ENCODE assay signal across 1 cellular context in genomic region chr4:38037627-38038026, GRCh38.
A peak's percentile ranks its signal among the peaks of the same experiment; 100 is the strongest.
TF ChIP-seq lines count a peak whose summit lies in the region.

No MANE protein-coding gene starts in this region.

TF ChIP-seq in HepG2, 621 proteins besides CTCF, POLR2A, EP300 and RAD21 (continued from another document and continues in another):
- TF ChIP-seq ZBTB33 (CRISPR knock-in tag; IDR thresholded peaks at IDR 0.05) = peak; percentile 86
- no peak for TF ChIP-seq ZNF7 (CRISPR knock-in tag; IDR thresholded peaks at IDR 0.05)
- TF ChIP-seq TEAD2 (CRISPR knock-in tag; IDR thresholded peaks at IDR 0.05) = no peak
- TF ChIP-seq ZNF251 (CRISPR knock-in tag; IDR thresholded peaks at IDR 0.05) = no peak
- no peak for TF ChIP-seq GPN1 (CRISPR knock-in tag; IDR thresholded peaks at IDR 0.05; ENCODE audit: borderline replicate concordance)
- no peak for TF ChIP-seq ZNF276 (CRISPR knock-in tag; IDR thresholded peaks at IDR 0.05; ENCODE audit: low read depth)
- TF ChIP-seq MTERF4 (CRISPR knock-in tag; IDR thresholded peaks at IDR 0.05) = no peak
- no peak for TF ChIP-seq NBN (conservative IDR thresholded peaks at IDR 0.05)
- TF ChIP-seq MAX (IDR thresholded peaks at IDR 0.05) = no peak
- no peak for TF ChIP-seq ZNF24 (IDR thresholded peaks at IDR 0.05)
- TF ChIP-seq TCF7 (IDR thresholded peaks at IDR 0.05; ENCODE audit: low read depth) = peak; percentile 61
- TF ChIP-seq ZNF576 (CRISPR knock-in tag; IDR thresholded peaks at IDR 0.05) = no peak
- no peak for TF ChIP-seq SP140L (CRISPR knock-in tag; IDR thresholded peaks at IDR 0.05; ENCODE audit: borderline replicate concordance)
- no peak for TF ChIP-seq MTA3 (CRISPR knock-in tag; IDR thresholded peaks at IDR 0.05)
- no peak for TF ChIP-seq HDAC2 (CRISPR knock-in tag; IDR thresholded peaks at IDR 0.05)
- TF ChIP-seq ZNF644 (CRISPR knock-in tag; IDR thresholded peaks at IDR 0.05; ENCODE audit: low read depth) = no peak
- no peak for TF ChIP-seq ATF6 (CRISPR knock-in tag; conservative IDR thresholded peaks at IDR 0.05)
- TF ChIP-seq IKZF1 (IDR thresholded peaks at IDR 0.05) = no peak
- TF ChIP-seq GFI1 (CRISPR knock-in tag; IDR thresholded peaks at IDR 0.05; ENCODE audit: borderline replicate concordance) = no peak
- no peak for TF ChIP-seq ARHGAP35 (CRISPR knock-in tag; IDR thresholded peaks at IDR 0.05; ENCODE audit: borderline replicate concordance)
- no peak for TF ChIP-seq AFF4 (CRISPR knock-in tag; IDR thresholded peaks at IDR 0.05)
- TF ChIP-seq DMTF1 (CRISPR knock-in tag; IDR thresholded peaks at IDR 0.05) = no peak
- TF ChIP-seq ZNF503 (CRISPR knock-in tag; IDR thresholded peaks at IDR 0.05) = no peak
- peak; percentile 52 for TF ChIP-seq ASH2L (IDR thresholded peaks at IDR 0.05; ENCODE audit: insufficient read length, low read depth, low read length)
- TF ChIP-seq ZSCAN12 (CRISPR knock-in tag; IDR thresholded peaks at IDR 0.05) = no peak
- TF ChIP-seq ZNF292 (CRISPR knock-in tag; IDR thresholded peaks at IDR 0.05; ENCODE audit: borderline replicate concordance, low read depth) = peak; percentile 50; the same call in 1 of the 2 replicates
- no peak for TF ChIP-seq TFE3 (CRISPR knock-in tag; IDR thresholded peaks at IDR 0.05)
- no peak for TF ChIP-seq JUN (CRISPR knock-in tag; IDR thresholded peaks at IDR 0.05)
- no peak for TF ChIP-seq SIX1 (CRISPR knock-in tag; IDR thresholded peaks at IDR 0.05; ENCODE audit: borderline replicate concordance)
- no peak for TF ChIP-seq ZNF609 (CRISPR knock-in tag; IDR thresholded peaks at IDR 0.05; ENCODE audit: borderline replicate concordance)
- no peak for TF ChIP-seq EEA1 (CRISPR knock-in tag; IDR thresholded peaks at IDR 0.05; ENCODE audit: borderline replicate concordance)
- TF ChIP-seq ZBTB42 (CRISPR knock-in tag; IDR thresholded peaks at IDR 0.05) = no peak
- no peak for TF ChIP-seq ZNF781 (CRISPR knock-in tag; IDR thresholded peaks at IDR 0.05; ENCODE audit: borderline replicate concordance, not compliant biosample characterization)
- no peak for TF ChIP-seq ZNF224 (CRISPR knock-in tag; IDR thresholded peaks at IDR 0.05)
